Comparison of ENCODE assay signal across 8 cellular contexts in genomic region chr6:25138697-25139051, GRCh38.
DNase-seq lines count a peak whose midpoint lies in the region; ATAC-seq and TF ChIP-seq lines count a peak whose summit lies in the region.

No MANE protein-coding gene starts in this region.

- H3K4me3 ChIP-seq in AG10803 (ENCODE audit: low read length) (peak overlapping the region; percentile 57), heart left ventricle (peak overlapping the region; percentile 16 to 64 (median 52)), stomach smooth muscle (ENCODE audit: low read length in 2 of 2) (peak overlapping the region; percentile 64 to 79)

- no peak for TF ChIP-seq POLR2A in heart left ventricle (IDR thresholded peaks at IDR 0.05)

- H3K36me3 ChIP-seq in heart left ventricle (peaks cover 0 to 11% (median 0%) of the 10 kb centered on the region in 9 donors), stomach smooth muscle (ENCODE audit: control insufficient read depth in 2 of 2, insufficient read depth in 2 of 2, low read length in 2 of 2) (no peaks in the 10 kb centered on the region)

- H3K9ac ChIP-seq in stomach smooth muscle (ENCODE audit: low read length in 2 of 2), result peak overlapping the region; percentile 61 to 65

- H3K4me1 ChIP-seq in heart left ventricle, result peaks cover 0 to 29% (median 12%) of the 10 kb centered on the region in 12 donors
- peaks cover 20% of the 10 kb centered on the region for H3K4me1 ChIP-seq in stomach smooth muscle (ENCODE audit: control insufficient read depth, insufficient read depth, low read length)

- peak; percentile 18 for ATAC-seq in GM21717 (IDR thresholded peaks at IDR 0.05; ENCODE audit: unreplicated experiment)
- no peak for ATAC-seq in heart left ventricle

- intact Hi-C loops in heart left ventricle (cut with DNase I), result loop anchor here in 5 of 10 donors (1.0 to 10.0 kb wide), 6 partner anchors 39 to 54 kb away; no protein-coding TSS in a partner anchor

- 30 to 45% (median 32%) methylated on average over 2 of the region's 2 CpGs for WGBS in heart left ventricle, 4 donors

- H3K27me3 ChIP-seq in heart left ventricle (no peaks in the 10 kb centered on the region), stomach smooth muscle (ENCODE audit: control insufficient read depth in 1 of 2, insufficient read depth in 2 of 2, low read length in 2 of 2) (no peaks in the 10 kb centered on the region)

- H3K9me3 ChIP-seq in heart left ventricle, result peaks cover 0 to 3% (median 0%) of the 10 kb centered on the region in 12 donors
- no peaks in the 10 kb centered on the region for H3K9me3 ChIP-seq in stomach smooth muscle (ENCODE audit: control insufficient read depth in 2 of 2, low read length in 2 of 2)

- H3K27ac ChIP-seq in VCaP, result peak overlapping the region; percentile 70
- H3K27ac ChIP-seq in heart left ventricle, result peak overlapping the region; percentile 78 to 96 (median 88)
- peak overlapping the region; percentile 80 for H3K27ac ChIP-seq in stomach smooth muscle (ENCODE audit: low read length)

- TF ChIP-seq CTCF in AG10803 (conservative IDR thresholded peaks at IDR 0.05; ENCODE audit: low read length) (no peak), VCaP (conservative IDR thresholded peaks at IDR 0.05) (no peak), heart left ventricle (IDR thresholded peaks at IDR 0.05) (no peak)

- DNase-seq in AG10803 (ENCODE audit: low read depth), result peak; percentile 74
- no peak for DNase-seq in heart left ventricle
- no peak for DNase-seq in NCI-H1417 (lab: John Stamatoyannopoulos, UW)
- no peak for DNase-seq in stimulated activated CD4-positive, alpha-beta T cell treated with anti-CD3 and anti-CD28 coated beads, Interleukin-4, amount 100 ng/mL, for 4 hours
- DNase-seq in NAMALWA (ENCODE audit: low spot score), result no peak
